Comparison of ENCODE assay signal across 8 cellular contexts in genomic region chr17:68215453-68215852, GRCh38. TPM values are rescaled to one million over a fixed set of nuclear protein-coding genes. Genes with fewer than 3 reads are reported as not detected.
A peak's percentile ranks its signal among the peaks of the same experiment; 100 is the strongest.
DNase-seq lines count a peak whose midpoint lies in the region; ATAC-seq, FAIRE-seq and TF ChIP-seq lines count a peak whose summit lies in the region.
"Not testable (repeated sequence)": the region's sequence is repeated elsewhere in the genome, so short reads cannot be mapped to it uniquely, and the experiment has no call there.

No MANE protein-coding gene starts in this region.

- TF ChIP-seq POLR2A in A549 (IDR thresholded peaks at IDR 0.05; ENCODE audit: low read length); GM12891 (IDR thresholded peaks at IDR 0.05; ENCODE audit: low read depth, low read length); H54 (IDR thresholded peaks at IDR 0.05; ENCODE audit: low read depth, low read length): not testable (repeated sequence)

- CTCF ChIA-PET in A549 (lab: Yijun Ruan, JAX): interaction anchor here (0.6 to 1.6 kb wide), 5 partner anchors 9 to 250 kb away, joined by 3 to 6 read pairs (median 3); no protein-coding TSS in a partner anchor
- CTCF ChIA-PET in OCI-LY7 (lab: Charles Lee; ENCODE audit: unreplicated experiment); activated CD8-positive, alpha-beta memory T cell treated with anti-CD3 and anti-CD28 coated beads, Interleukin-2, amount 10 ng/mL, durations not matched to agents 7 days and 5 days (lab: Charles Lee): not testable (repeated sequence)

- not testable (repeated sequence) for H3K27ac Mint-ChIP-seq in activated CD8-positive, alpha-beta memory T cell treated with anti-CD3 and anti-CD28 coated beads, Interleukin-2, amount 10 ng/mL, durations not matched to agents 7 days and 5 days
- H3K27ac Mint-ChIP-seq in natural killer cell: peak overlapping the region; percentile 66 to 91

- TF ChIP-seq EP300 in A549 (IDR thresholded peaks at IDR 0.05): not testable (repeated sequence)

- H3K27ac ChIP-seq in A549; right cardiac atrium (ENCODE audit: low read length): not testable (repeated sequence)
- H3K27ac ChIP-seq in OCI-LY7 (ENCODE audit: low read depth, low read length, poor library complexity, severe bottlenecking): peak overlapping the region; percentile 89

- not testable (repeated sequence) for BruUV-seq in OCI-LY7 (replicated peaks; lab: Mats Ljungman, UMichigan)

- H3K4me3 Mint-ChIP-seq in activated CD8-positive, alpha-beta memory T cell treated with anti-CD3 and anti-CD28 coated beads, Interleukin-2, amount 10 ng/mL, durations not matched to agents 7 days and 5 days; natural killer cell: not testable (repeated sequence)

- not testable (repeated sequence) for H2AFZ ChIP-seq in OCI-LY7 (ENCODE audit: low read length)

- not testable (repeated sequence) for H3K4me1 ChIP-seq in A549; right cardiac atrium (ENCODE audit: control insufficient read depth, insufficient read depth, low read length)
- H3K4me1 ChIP-seq in OCI-LY7 (ENCODE audit: insufficient read depth, low read length, poor library complexity, severe bottlenecking): peaks cover 85% of the 10 kb centered on the region

- not testable (repeated sequence) for H3K9me3 Mint-ChIP-seq in activated CD8-positive, alpha-beta memory T cell treated with anti-CD3 and anti-CD28 coated beads, Interleukin-2, amount 10 ng/mL, durations not matched to agents 7 days and 5 days (ENCODE audit: low read depth); natural killer cell

- peak; percentile 61 for FAIRE-seq in A549 (lab: Jason Lieb, UNC)
- peak; percentile 23 for FAIRE-seq in GM12891 (lab: Jason Lieb, UNC)
- FAIRE-seq in H54 (lab: Jason Lieb, UNC): peak; percentile 36

- H3K79me2 ChIP-seq in OCI-LY7 (ENCODE audit: insufficient read depth, low read depth, low read length): peaks cover 88% of the 10 kb centered on the region

- ATAC-seq in A549; activated CD8-positive, alpha-beta memory T cell treated with anti-CD3 and anti-CD28 coated beads, Interleukin-2, amount 10 ng/mL, durations not matched to agents 7 days and 5 days; natural killer cell: not testable (repeated sequence)
- ATAC-seq in Right ventricle myocardium superior (ENCODE audit: poor library complexity) (peak; percentile 88), right cardiac atrium (peak; percentile 57 to 88)

- not testable (repeated sequence) for DNase-seq in A549 (ENCODE audit: low read depth in 1 of 2, low spot score in 1 of 2); GM12891 (ENCODE audit: insufficient read length, low spot score); H54 (ENCODE audit: insufficient read length, low spot score); OCI-LY7 (ENCODE audit: low spot score); Right ventricle myocardium superior; right cardiac atrium; natural killer cell
- peak; percentile 12 for DNase-seq in activated CD8-positive, alpha-beta memory T cell treated with anti-CD3 and anti-CD28 coated beads, Interleukin-2, amount 10 ng/mL, durations not matched to agents 7 days and 5 days

- TF ChIP-seq CTCF in A549 (IDR thresholded peaks at IDR 0.05); OCI-LY7 (conservative IDR thresholded peaks at IDR 0.05; ENCODE audit: low read length); natural killer cell (IDR thresholded peaks at IDR 0.05): not testable (repeated sequence)

- peaks cover 66% of the 10 kb centered on the region for H3K36me3 ChIP-seq in OCI-LY7 (ENCODE audit: insufficient read depth, low read length)

- H3K4me3 ChIP-seq in A549; OCI-LY7 (ENCODE audit: low read depth, low read length, poor library complexity, severe bottlenecking); right cardiac atrium (ENCODE audit: low read length): not testable (repeated sequence)

- POLR2A ChIA-PET in A549 (lab: Yijun Ruan, JAX): not testable (repeated sequence)
- POLR2A ChIA-PET in OCI-LY7 (lab: Charles Lee): interaction anchor here (1.1 to 11.2 kb wide), 6 partner anchors 9 to 35 kb away, joined by 7 to 154 read pairs (median 37); partner anchors contain the start of gene AMZ2

- not testable (repeated sequence) for H3K4me2 ChIP-seq in A549
- peak overlapping the region; percentile 64 for H3K4me2 ChIP-seq in OCI-LY7 (ENCODE audit: low read length)

- not testable (repeated sequence) for H3K27me3 Mint-ChIP-seq in activated CD8-positive, alpha-beta memory T cell treated with anti-CD3 and anti-CD28 coated beads, Interleukin-2, amount 10 ng/mL, durations not matched to agents 7 days and 5 days; natural killer cell (ENCODE audit: low read depth in 2 of 2)

- TF ChIP-seq RAD21 in A549 (conservative IDR thresholded peaks at IDR 0.05 in 1 of 2, IDR thresholded peaks at IDR 0.05 in 1 of 2): not testable (repeated sequence)

- H4K20me1 ChIP-seq in OCI-LY7 (ENCODE audit: insufficient read depth, low read length): not testable (repeated sequence)

- not testable (repeated sequence) for H3K27me3 ChIP-seq in right cardiac atrium (ENCODE audit: control insufficient read depth, insufficient read depth)

- intact Hi-C loops in OCI-LY7 (cut with micrococcal nuclease; ENCODE audit: unreplicated experiment); Right ventricle myocardium superior (cut with DNase I); right cardiac atrium (cut with DNase I): not testable (repeated sequence)
- intact Hi-C loops in natural killer cell (cut with micrococcal nuclease): loop anchor here (5.0 kb wide), 1 partner anchor 33 kb away; no protein-coding TSS in a partner anchor

- H3K4me1 Mint-ChIP-seq in activated CD8-positive, alpha-beta memory T cell treated with anti-CD3 and anti-CD28 coated beads, Interleukin-2, amount 10 ng/mL, durations not matched to agents 7 days and 5 days: peaks cover 30% of the 10 kb centered on the region
- peaks cover 57 to 70% of the 10 kb centered on the region in 2 donors for H3K4me1 Mint-ChIP-seq in natural killer cell

- WGBS in A549 (ENCODE audit: missing lambda C conversion rate): 88% methylated on average over 5 of the region's 5 CpGs
- WGBS in right cardiac atrium: 65% methylated on average over 1 of the region's 5 CpGs

- not testable (repeated sequence) for H3K9me2 ChIP-seq in OCI-LY7 (ENCODE audit: insufficient read depth, low read length)

- H3K36me3 Mint-ChIP-seq in activated CD8-positive, alpha-beta memory T cell treated with anti-CD3 and anti-CD28 coated beads, Interleukin-2, amount 10 ng/mL, durations not matched to agents 7 days and 5 days: peaks cover 40% of the 10 kb centered on the region
- H3K36me3 Mint-ChIP-seq in natural killer cell: peaks cover 27% of the 10 kb centered on the region

- not testable (repeated sequence) for H3K9me3 ChIP-seq in A549; OCI-LY7 (ENCODE audit: low read length); right cardiac atrium (ENCODE audit: control insufficient read depth, low read length)

RNA-seq across cellular contexts. Expression of gene AMZ2, which starts 32.4 kb away (rescaled TPM):
- polyA plus RNA-seq in A549 (2011; rRNA removed): 186 and 201 TPM in 2 replicates
- polyA plus RNA-seq in A549 (2012; cell fraction: cytosol; rRNA removed): 80.2 and 84.0 TPM in 2 replicates
- polyA plus RNA-seq in A549 (2012; cell fraction: nucleus; rRNA removed): 34.3 and 46.9 TPM in 2 replicates
- polyA plus RNA-seq in A549 (2017; fragmentation: RNase III; extraction: RNeasy Plus Mini Kit Qiagen cat#74134 plus additional on column Dnase treatment): 105 to 111 TPM (median 109 TPM) in 3 replicates
- 42.1 and 44.1 TPM in 2 replicates for polyA minus RNA-seq in A549 (2011; rRNA and poly(A)+ RNA removed)
- 84.6 TPM for polyA plus RNA-seq in GM12891 (2012; ENCODE audit: low read depth, missing spikeins)
- total RNA-seq in OCI-LY7 (2014; rRNA removed; shearing (Covaris generic)): 105 and 117 TPM in 2 replicates
- 248 and 285 TPM in 2 replicates for total RNA-seq in OCI-LY7 (2022)
- total RNA-seq in activated CD8-positive, alpha-beta memory T cell treated with anti-CD3 and anti-CD28 coated beads, Interleukin-2, amount 10 ng/mL, durations not matched to agents 7 days and 5 days: 100 to 1,000 TPM; 106 to 107 TPM
- 89.5 TPM for total RNA-seq in Right ventricle myocardium superior
- 10 to 100 TPM; 73.9 to 98.3 (median 93.0) TPM for total RNA-seq in right cardiac atrium
- 97.6 TPM for polyA plus RNA-seq in right cardiac atrium
- total RNA-seq in natural killer cell: 100 to 1,000 TPM in 2 of 3 donors, 10 to 100 TPM in 1; 87.0 to 131 (median 107) TPM
